ENCODE assay signal across 21 cellular contexts in the genomic region with DNA sequence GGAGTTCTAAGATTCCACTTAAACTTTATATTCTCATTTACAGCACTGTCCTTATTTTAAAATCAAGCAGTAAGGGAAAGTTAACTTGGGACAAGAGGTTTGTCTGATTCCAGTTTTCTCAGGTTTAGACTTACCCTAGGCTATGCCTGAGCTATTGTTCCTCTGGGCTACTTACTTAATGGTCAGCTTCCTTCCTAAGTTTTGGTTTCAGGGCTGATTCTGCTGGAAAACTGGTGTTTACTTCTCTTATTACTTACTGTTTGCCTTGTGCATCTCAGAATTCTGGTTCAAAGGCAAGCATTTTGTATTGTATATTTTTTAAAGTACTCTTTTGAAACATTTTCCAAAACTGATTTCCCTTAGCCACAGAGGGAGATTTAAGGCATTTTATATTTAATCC.
DNase-seq lines count a peak whose midpoint lies in the region; ATAC-seq, FAIRE-seq and TF ChIP-seq lines count a peak whose summit lies in the region.
"Had no signal": no experiment of that assay in that cellular context is flagged by ENCODE, and none has a peak within 500 bp of the region (broad histone marks: within the 10 kb centered on the region; RNA-seq: fewer than 3 reads in every experiment).

No MANE protein-coding gene starts in this region.

- no peak overlapping the region for H3K9ac ChIP-seq in fibroblast of lung (ENCODE audit: insufficient read depth, low read length)

- no peak overlapping the region for H3K4me2 ChIP-seq in fibroblast of lung (ENCODE audit: extremely low read depth, insufficient read depth, low read length)

- FAIRE-seq in pancreas (lab: Jason Lieb, UNC) = peak; percentile 26
- FAIRE-seq: colon had no signal

- H2AFZ ChIP-seq in fibroblast of lung (ENCODE audit: low read length) = peak overlapping the region; percentile 25

- H3K27ac ChIP-seq in RWPE2 (ENCODE audit: poor library complexity, severe bottlenecking) (peak overlapping the region; percentile 97), fibroblast of lung (ENCODE audit: insufficient read depth, low read length) (peak overlapping the region; percentile 76), pancreas (no peak overlapping the region)
- H3K27ac ChIP-seq: WERI-Rb-1 had no signal

- DNase-seq in CD1c-positive myeloid dendritic cell (ENCODE audit: extremely low spot score) = peak; percentile 30
- DNase-seq in RWPE2 (ENCODE audit: low spot score) = no peak
- peak in 1 of 2 donors; percentile 43 for DNase-seq in fibroblast of lung (ENCODE audit: low read depth in 2 of 2)
- no peak for DNase-seq in pancreas
- DNase-seq in activated effector memory CD4-positive, alpha-beta T cell treated with Interleukin-2 at 50 U/mL for 16 hours = no peak
- DNase-seq in DMS53 (lab: John Stamatoyannopoulos, UW) = no peak
- DNase-seq in islet precursor cell = no peak
- DNase-seq: activated CD4-positive, alpha-beta memory T cell treated with anti-CD3 and anti-CD28 coated beads for 36 hours; activated T-cell treated with anti-CD3 and anti-CD28 coated beads, Interleukin-2, amount 50 U/mL, for 4 hours; KBM-7; natural killer cell; NCI-H1048; NCI-H2029 treated with DMSO at 0.1 percent for 48 hours; NCI-H446 treated with DMSO at 0.1 percent for 48 hours; stimulated activated CD4-positive, alpha-beta T cell treated with anti-CD3 and anti-CD28 coated beads, Interleukin-12 subunit alpha, Interleukin-12 subunit beta, amount 100 ng/mL, for 4 hours; stimulated activated naive B cell treated with anti-CD40 and anti-IgM and Interleukin-4, amounts not matched to agents 10 μg/mL and 1 μg/mL and 100 μg/mL, for 72 hours; WERI-Rb-1 had no signal

- H4K20me1 ChIP-seq in fibroblast of lung (ENCODE audit: control insufficient read depth, extremely low read depth, insufficient read depth, low read length) = no peaks in the 10 kb centered on the region

- no peak for ATAC-seq in RWPE2 (ENCODE audit: low read depth)
- no peak for ATAC-seq in pancreas
- ATAC-seq in GM18517 (IDR thresholded peaks at IDR 0.05; ENCODE audit: unreplicated experiment) = no peak
- ATAC-seq: activated naive CD4-positive, alpha-beta T cell treated with anti-CD3 and anti-CD28 coated beads, Interleukin-2, amount 50 U/mL, for 72 hours; activated T-cell treated with anti-CD3 and anti-CD28 coated beads, Interleukin-2, amount 50 U/mL, for 4 hours; HCT116; natural killer cell; stimulated activated naive B cell treated with anti-CD40 and anti-IgM and Interleukin-4, amounts not matched to agents 10 μg/mL and 1 μg/mL and 100 μg/mL, for 72 hours had no signal

- H3K79me2 ChIP-seq in fibroblast of lung (ENCODE audit: control insufficient read depth, insufficient read depth, low read length) = no peaks in the 10 kb centered on the region

- H3K9me3 ChIP-seq in RWPE2 (ENCODE audit: severe bottlenecking) (no peaks in the 10 kb centered on the region), fibroblast of lung (ENCODE audit: control insufficient read depth, insufficient read depth, low read depth, low read length) (no peaks in the 10 kb centered on the region), pancreas (no peaks in the 10 kb centered on the region)

- H3K27me3 ChIP-seq in RWPE2 (ENCODE audit: insufficient read depth, poor library complexity, severe bottlenecking) = no peaks in the 10 kb centered on the region
- H3K27me3 ChIP-seq in fibroblast of lung (ENCODE audit: control insufficient read depth, insufficient read depth, low read length) = no peaks in the 10 kb centered on the region
- H3K27me3 ChIP-seq in pancreas = no peaks in the 10 kb centered on the region

- H3K4me3 ChIP-seq in RWPE2 (ENCODE audit: severe bottlenecking) (no peak overlapping the region), fibroblast of lung (replicated peaks in 1 of 4; ENCODE audit: control extremely low read depth in 1 of 4, insufficient read depth in 1 of 4, low read depth in 3 of 4, low read length in 4 of 4) (no peak overlapping the region), pancreas (no peak overlapping the region)

- no peaks in the 10 kb centered on the region for H3K36me3 ChIP-seq in RWPE2 (ENCODE audit: low read depth)
- no peaks in the 10 kb centered on the region for H3K36me3 ChIP-seq in fibroblast of lung (ENCODE audit: control insufficient read depth, insufficient read depth, low read length)
- no peaks in the 10 kb centered on the region for H3K36me3 ChIP-seq in pancreas
- H3K36me3 ChIP-seq: WERI-Rb-1 had no signal

- intact Hi-C loops in pancreas (cut with DNase I) = no loop called here

- TF ChIP-seq CTCF in RWPE2 (IDR thresholded peaks at IDR 0.05; ENCODE audit: poor library complexity, severe bottlenecking) = no peak
- no peak for TF ChIP-seq CTCF in fibroblast of lung (conservative IDR thresholded peaks at IDR 0.05 in 1 of 2, IDR thresholded peaks at IDR 0.05 in 1 of 2; ENCODE audit: low read depth in 1 of 2, low read length in 2 of 2)
- no peak for TF ChIP-seq CTCF in pancreas (IDR thresholded peaks at IDR 0.05)

- H3K4me1 ChIP-seq in RWPE2 (ENCODE audit: insufficient read depth, poor library complexity, severe bottlenecking) (peaks cover 66% of the 10 kb centered on the region), fibroblast of lung (ENCODE audit: control insufficient read depth, extremely low read depth, insufficient read depth, low read length) (peaks cover 53% of the 10 kb centered on the region), pancreas (no peaks in the 10 kb centered on the region)

Comparison
In these comparisons a context has a peak if more than half of its experiments do, and no peak if none do; other contexts are left out.
1. H3K27ac ChIP-seq: peak in RWPE2 (single experiment) and fibroblast of lung (single experiment); none in pancreas (0 of 4).